In the genomic region with DNA sequence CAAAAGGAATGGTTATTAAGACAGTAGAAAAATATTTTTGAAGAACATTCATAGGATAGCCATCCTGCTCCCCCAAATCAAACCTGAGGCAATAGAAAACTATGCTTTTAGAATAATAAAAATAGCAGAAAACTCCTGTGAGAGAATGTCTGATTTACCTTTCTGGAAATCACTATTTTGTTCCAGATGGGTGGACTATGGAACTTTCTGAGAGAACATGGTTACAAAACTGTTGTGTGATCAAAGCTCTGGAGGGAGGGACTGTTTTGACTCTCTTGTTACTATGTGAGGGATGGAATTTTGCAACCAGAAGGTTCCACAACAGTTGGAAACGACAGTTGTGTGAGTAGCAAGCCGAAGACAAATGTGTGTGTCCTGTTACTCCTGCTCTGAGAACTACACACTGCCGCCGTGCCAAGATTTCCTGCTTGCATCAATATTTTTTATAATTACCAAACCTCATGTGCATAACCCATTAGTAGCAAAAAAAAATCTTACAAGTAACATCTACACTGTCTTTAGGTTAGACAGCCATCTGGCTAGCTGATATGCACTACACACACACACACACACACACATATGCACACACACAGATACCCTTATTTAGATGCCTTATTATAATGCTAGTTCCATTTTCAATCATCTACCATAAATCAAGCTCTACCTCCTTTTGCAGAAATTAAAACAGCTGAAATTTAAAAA, we compare ENCODE assay signal across 20 cellular contexts. TPM values are rescaled to one million over a fixed set of nuclear protein-coding genes. Genes with fewer than 3 reads are reported as not detected.
DNase-seq lines count a peak whose midpoint lies in the region; ATAC-seq and TF ChIP-seq lines count a peak whose summit lies in the region.
"Had no signal": no experiment of that assay in that cellular context is flagged by ENCODE, and none has a peak within 500 bp of the region (broad histone marks: within the 10 kb centered on the region; RNA-seq: fewer than 3 reads in every experiment).

No MANE protein-coding gene starts in this region.

- H3K4me3 Mint-ChIP-seq in HFFc6, result no peak overlapping the region
- H3K4me3 Mint-ChIP-seq: activated B cell treated with CpG ODN at 0.5 μM for 24 hours had no signal

- no peaks in the 10 kb centered on the region for H3K36me3 Mint-ChIP-seq in HFFc6 (ENCODE audit: low read depth)

- H3K4me3 ChIP-seq in HEK293 (ENCODE audit: low read depth, low read length) (no peak overlapping the region), right atrium auricular region (no peak overlapping the region)
- H3K4me3 ChIP-seq: esophagus muscularis mucosa had no signal

- ATAC-seq in omental fat pad (ENCODE audit: low FRiP score) (peak; percentile 84), HG02884 (IDR thresholded peaks at IDR 0.05; ENCODE audit: unreplicated experiment) (no peak)

- POLR2A ChIA-PET in HEK293 (lab: Yijun Ruan, JAX), result no interaction called here

- peaks cover 21% of the 10 kb centered on the region for H3K4me1 Mint-ChIP-seq in HFFc6 (ENCODE audit: low read depth)
- H3K4me1 Mint-ChIP-seq: activated B cell treated with CpG ODN at 0.5 μM for 24 hours had no signal

- H3K27me3 Mint-ChIP-seq in HFFc6 (ENCODE audit: insufficient read depth), result no peaks in the 10 kb centered on the region
- H3K27me3 Mint-ChIP-seq: activated B cell treated with CpG ODN at 0.5 μM for 24 hours had no signal

- no peaks in the 10 kb centered on the region for H3K9me3 Mint-ChIP-seq in HFFc6
- H3K9me3 Mint-ChIP-seq: activated B cell treated with CpG ODN at 0.5 μM for 24 hours had no signal

- TF ChIP-seq CTCF in HEK293 (tag by site-specific recombination; IDR thresholded peaks at IDR 0.05) (no peak), right atrium auricular region (IDR thresholded peaks at IDR 0.05) (no peak), omental fat pad (IDR thresholded peaks at IDR 0.05) (no peak), HFFc6 (IDR thresholded peaks at IDR 0.05) (no peak)

- DNase-seq in AG20443 (ENCODE audit: low spot score), result peak; percentile 44
- DNase-seq in right atrium auricular region (ENCODE audit: low spot score), result peak; percentile 66
- DNase-seq in omental fat pad (ENCODE audit: low spot score), result no peak
- DNase-seq in HFFc6, result no peak
- no peak for DNase-seq in Kasumi-1 (lab: John Stamatoyannopoulos, UW)
- no peak for DNase-seq in ureter (ENCODE audit: low spot score)
- DNase-seq: activated B cell treated with CpG ODN at 0.5 μM for 24 hours; central memory CD4-positive, alpha-beta T cell; effector CD8-positive, alpha-beta T cell; islet precursor cell; NCI-H1092 treated with DMSO at 0.1 percent for 48 hours; NCI-H69; occipital lobe; OCI-M1; small intestine; stimulated activated CD4-positive, alpha-beta T cell treated with anti-CD3 and anti-CD28 coated beads, Interleukin-4, amount 100 ng/mL, for 1 hour had no signal

- H3K9me3 ChIP-seq in HEK293 (ENCODE audit: control insufficient read depth, insufficient read depth, low read depth, low read length), result no peaks in the 10 kb centered on the region
- H3K9me3 ChIP-seq in right atrium auricular region, result no peaks in the 10 kb centered on the region
- H3K9me3 ChIP-seq: esophagus muscularis mucosa had no signal

- H3K36me3 ChIP-seq in HEK293 (ENCODE audit: control insufficient read depth in 2 of 2, insufficient read depth in 1 of 2, low read length in 2 of 2), result no peaks in the 10 kb centered on the region
- H3K36me3 ChIP-seq in right atrium auricular region, result no peaks in the 10 kb centered on the region
- H3K36me3 ChIP-seq: esophagus muscularis mucosa had no signal

- H3K4me1 ChIP-seq in HEK293 (ENCODE audit: control insufficient read depth, insufficient read depth, low read length), result no peaks in the 10 kb centered on the region
- H3K4me1 ChIP-seq in right atrium auricular region, result peaks cover 0 to 20% of the 10 kb centered on the region in 2 donors

- no peak overlapping the region for H3K27ac Mint-ChIP-seq in HFFc6
- H3K27ac Mint-ChIP-seq: activated B cell treated with CpG ODN at 0.5 μM for 24 hours; activated T-helper 2 cell treated with anti-CD3 and anti-CD28 coated beads, Interferon-gamma antibody, Interleukin-2, Interleukin-4, amounts not matched to agents 10 μg/mL and 5 μg/mL and 100 μg/mL, durations not matched to agents 14 hours and 24 hours and 36 hours had no signal

- CTCF ChIA-PET in HEK293 (lab: Yijun Ruan, JAX), result interaction anchor here (0.6 to 0.7 kb wide), 3 partner anchors 72 to 1128 kb away, joined by 3 read pairs; no protein-coding TSS in a partner anchor

- H3K27me3 ChIP-seq in right atrium auricular region, result no peaks in the 10 kb centered on the region
- H3K27me3 ChIP-seq: esophagus muscularis mucosa had no signal

- H3K27ac ChIP-seq in HEK293 (ENCODE audit: extremely low read depth, low read depth, low read length) (no peak overlapping the region), right atrium auricular region (peak overlapping the region in 1 of 2 donors; percentile 77)

TF ChIP-seq in HEK293, 187 proteins besides CTCF, POLR2A, EP300 and RAD21:
- TF ChIP-seq, protein P1, sequence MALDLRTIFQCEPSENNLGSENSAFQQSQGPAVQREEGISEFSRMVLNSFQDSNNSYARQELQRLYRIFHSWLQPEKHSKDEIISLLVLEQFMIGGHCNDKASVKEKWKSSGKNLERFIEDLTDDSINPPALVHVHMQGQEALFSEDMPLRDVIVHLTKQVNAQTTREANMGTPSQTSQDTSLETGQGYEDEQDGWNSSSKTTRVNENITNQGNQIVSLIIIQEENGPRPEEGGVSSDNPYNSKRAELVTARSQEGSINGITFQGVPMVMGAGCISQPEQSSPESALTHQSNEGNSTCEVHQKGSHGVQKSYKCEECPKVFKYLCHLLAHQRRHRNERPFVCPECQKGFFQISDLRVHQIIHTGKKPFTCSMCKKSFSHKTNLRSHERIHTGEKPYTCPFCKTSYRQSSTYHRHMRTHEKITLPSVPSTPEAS (tag by site-specific recombination; IDR thresholded peaks at IDR 0.05), result 0 out of 2 replicates have a peak, but pooled peaks have one; percentile 31
- TF ChIP-seq, protein P2, sequence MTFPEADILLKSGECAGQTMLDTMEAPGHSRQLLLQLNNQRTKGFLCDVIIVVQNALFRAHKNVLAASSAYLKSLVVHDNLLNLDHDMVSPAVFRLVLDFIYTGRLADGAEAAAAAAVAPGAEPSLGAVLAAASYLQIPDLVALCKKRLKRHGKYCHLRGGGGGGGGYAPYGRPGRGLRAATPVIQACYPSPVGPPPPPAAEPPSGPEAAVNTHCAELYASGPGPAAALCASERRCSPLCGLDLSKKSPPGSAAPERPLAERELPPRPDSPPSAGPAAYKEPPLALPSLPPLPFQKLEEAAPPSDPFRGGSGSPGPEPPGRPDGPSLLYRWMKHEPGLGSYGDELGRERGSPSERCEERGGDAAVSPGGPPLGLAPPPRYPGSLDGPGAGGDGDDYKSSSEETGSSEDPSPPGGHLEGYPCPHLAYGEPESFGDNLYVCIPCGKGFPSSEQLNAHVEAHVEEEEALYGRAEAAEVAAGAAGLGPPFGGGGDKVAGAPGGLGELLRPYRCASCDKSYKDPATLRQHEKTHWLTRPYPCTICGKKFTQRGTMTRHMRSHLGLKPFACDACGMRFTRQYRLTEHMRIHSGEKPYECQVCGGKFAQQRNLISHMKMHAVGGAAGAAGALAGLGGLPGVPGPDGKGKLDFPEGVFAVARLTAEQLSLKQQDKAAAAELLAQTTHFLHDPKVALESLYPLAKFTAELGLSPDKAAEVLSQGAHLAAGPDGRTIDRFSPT (tag by site-specific recombination; IDR thresholded peaks at IDR 0.05), result no peak
- no peak for TF ChIP-seq ZNF707 (tag by site-specific recombination; IDR thresholded peaks at IDR 0.05)

RNA-seq across cellular contexts. Expression of a gene that starts 11.0 kb away (rescaled TPM):
- total RNA-seq in right atrium auricular region (10 to 100 TPM; 16.1 to 18.8 TPM), omental fat pad (10 to 100 TPM; 21.6 to 59.4 (median 34.5) TPM), ureter (42.5 TPM)
- total RNA-seq in HFFc6 (2021; fragmentation: NEBNext Ultra II Directional; extraction: Animal tissue kit (Norgen Biotek cat#: 25700)), result 10 to 100 TPM; 10.3 to 19.9 (median 11.8) TPM

Comparison
In these comparisons a context has a peak if more than half of its experiments do, and no peak if none do; other contexts are left out.
1. DNase-seq: peak in AG20443 (single experiment) and right atrium auricular region (single experiment); none in omental fat pad (single experiment), HFFc6 (single experiment), Kasumi-1 (0 of 2) and ureter (single experiment).